10 cellular contexts compared by ENCODE assay signal in genomic region chr9:95181226-95181818, GRCh38.
DNase-seq lines count a peak whose midpoint lies in the region; ATAC-seq, FAIRE-seq and TF ChIP-seq lines count a peak whose summit lies in the region.
"Had no signal": no experiment of that assay in that cellular context is flagged by ENCODE, and none has a peak within 500 bp of the region (broad histone marks: within the 10 kb centered on the region; RNA-seq: fewer than 3 reads in every experiment).

No MANE protein-coding gene starts in this region.

- no peaks in the 10 kb centered on the region for H3K4me1 Mint-ChIP-seq in Calu3 (ENCODE audit: low read depth, unreplicated experiment)
- H3K4me1 Mint-ChIP-seq in brain, result peaks cover 13% of the 10 kb centered on the region
- peaks cover 7% of the 10 kb centered on the region for H3K4me1 Mint-ChIP-seq in neural crest cell
- H3K4me1 Mint-ChIP-seq: naive B cell had no signal

- no TSS peak for BruUV-seq in Calu3 (replicated peaks; lab: Mats Ljungman, UMichigan)

- H3K27ac Mint-ChIP-seq in Calu3 (ENCODE audit: unreplicated experiment) (no peak overlapping the region), brain (no peak overlapping the region), neural crest cell (ENCODE audit: unreplicated experiment) (no peak overlapping the region)
- H3K27ac Mint-ChIP-seq: naive B cell had no signal

- FAIRE-seq in frontal cortex (lab: Jason Lieb, UNC), result no peak

- CTCF ChIA-PET in Calu3 (lab: Charles Lee), result no interaction called here

- H3K9me3 Mint-ChIP-seq in Calu3 (ENCODE audit: low read depth, unreplicated experiment) (no peaks in the 10 kb centered on the region), brain (no peaks in the 10 kb centered on the region), neural crest cell (no peaks in the 10 kb centered on the region)
- H3K9me3 Mint-ChIP-seq: naive B cell had no signal

- H3K27me3 Mint-ChIP-seq in Calu3 (ENCODE audit: unreplicated experiment) (no peaks in the 10 kb centered on the region), brain (no peaks in the 10 kb centered on the region), neural crest cell (ENCODE audit: low read depth) (no peaks in the 10 kb centered on the region)
- H3K27me3 Mint-ChIP-seq: naive B cell had no signal

- TF ChIP-seq CTCF in Calu3 (IDR thresholded peaks at IDR 0.05; ENCODE audit: unreplicated experiment) (peak; percentile 26), brain (conservative IDR thresholded peaks at IDR 0.05) (peak; percentile 52 to 70), neural crest cell (conservative IDR thresholded peaks at IDR 0.05) (peak; percentile 73)

- H3K36me3 Mint-ChIP-seq in Calu3 (ENCODE audit: insufficient read depth, unreplicated experiment) (no peaks in the 10 kb centered on the region), brain (no peaks in the 10 kb centered on the region), neural crest cell (ENCODE audit: low read depth) (peaks cover 3% of the 10 kb centered on the region)
- H3K36me3 Mint-ChIP-seq: naive B cell had no signal

- H3K4me3 Mint-ChIP-seq in Calu3 (ENCODE audit: low read depth, unreplicated experiment), result no peak overlapping the region
- no peak overlapping the region for H3K4me3 Mint-ChIP-seq in brain
- no peak overlapping the region for H3K4me3 Mint-ChIP-seq in neural crest cell
- H3K4me3 Mint-ChIP-seq: naive B cell had no signal

- no peak for DNase-seq in Calu3
- peak; percentile 16 for DNase-seq in KG1 (lab: John Stamatoyannopoulos, UW)
- DNase-seq in neural crest cell (ENCODE audit: low read depth, low spot score), result no peak
- DNase-seq in frontal cortex (ENCODE audit: low spot score in 2 of 2), result no peak
- no peak for DNase-seq in T-helper 9 cell
- DNase-seq: cortex of kidney, naive B cell had no signal

- intact Hi-C loops in Calu3 (cut with micrococcal nuclease; ENCODE audit: unreplicated experiment), result no loop called here

- ATAC-seq in GM18858 (IDR thresholded peaks at IDR 0.05; ENCODE audit: unreplicated experiment) (no peak), GM21825 (IDR thresholded peaks at IDR 0.05; ENCODE audit: unreplicated experiment) (no peak)
